ENCODE assay signal across 16 cellular contexts in genomic region chr3:33076952-33077351, GRCh38. TPM values are rescaled to one million over a fixed set of nuclear protein-coding genes. Genes with fewer than 3 reads are reported as not detected.
DNase-seq lines count a peak whose midpoint lies in the region; ATAC-seq, FAIRE-seq and TF ChIP-seq lines count a peak whose summit lies in the region.
"Had no signal": no experiment of that assay in that cellular context is flagged by ENCODE, and none has a peak within 500 bp of the region (broad histone marks: within the 10 kb centered on the region; RNA-seq: fewer than 3 reads in every experiment).

No MANE protein-coding gene starts in this region.

- TF ChIP-seq CTCF in GM23338 (conservative IDR thresholded peaks at IDR 0.05; ENCODE audit: low read depth in 2 of 2), result no peak
- TF ChIP-seq CTCF in colonic mucosa (IDR thresholded peaks at IDR 0.05), result no peak

- DNase-seq in GM23338 (ENCODE audit: low spot score) (no peak), colonic mucosa (peak; percentile 3), left lobe of liver (ENCODE audit: low spot score) (peak; percentile 21), frontal cortex (ENCODE audit: low spot score in 2 of 2) (no peak), mesenteric fat pad (ENCODE audit: low spot score) (no peak)
- DNase-seq in activated CD4-positive, alpha-beta T cell treated with anti-CD3 and anti-CD28 coated beads, Interleukin-2, amount 50 U/mL, for 4 hours, result no peak
- DNase-seq: Caco-2; CD8-positive, alpha-beta memory T cell; DND-41; GF-D8; GOT3; H9; IMR-90 had no signal

- no peak overlapping the region for H3K4me3 ChIP-seq in GM23338
- H3K4me3 ChIP-seq in colonic mucosa, result no peak overlapping the region

- H4K20me1 ChIP-seq in GM23338 (replicated peaks; ENCODE audit: insufficient read depth), result peaks cover 12% of the 10 kb centered on the region

- no peaks in the 10 kb centered on the region for H3F3A ChIP-seq in GM23338 (replicated peaks; ENCODE audit: low read depth)

- H3K4me2 ChIP-seq in GM23338, result no peak overlapping the region

- H3K9me2 ChIP-seq in GM23338 (ENCODE audit: insufficient read depth), result no peaks in the 10 kb centered on the region

- no peak overlapping the region for H3K9ac ChIP-seq in colonic mucosa (ENCODE audit: low read depth in 2 of 2, low read length in 2 of 2)

- no peaks in the 10 kb centered on the region for H3K27me3 ChIP-seq in GM23338 (ENCODE audit: insufficient read depth)
- no peaks in the 10 kb centered on the region for H3K27me3 ChIP-seq in colonic mucosa

- H3K27me3 Mint-ChIP-seq in GM23338 (ENCODE audit: insufficient read depth, low read depth, poor library complexity), result peaks cover 6% of the 10 kb centered on the region
- no peaks in the 10 kb centered on the region for H3K27me3 Mint-ChIP-seq in stimulated activated memory B cell treated with anti-CD40 and anti-IgM and Interleukin-4, amounts not matched to agents 10 μg/mL and 1 μg/mL and 100 μg/mL, for 72 hours
- H3K27me3 Mint-ChIP-seq: CD8-positive, alpha-beta memory T cell had no signal

- H3K4me1 ChIP-seq in GM23338 (ENCODE audit: insufficient read depth) (no peaks in the 10 kb centered on the region), colonic mucosa (no peaks in the 10 kb centered on the region)

- no peak overlapping the region for H3K4me3 Mint-ChIP-seq in GM23338
- H3K4me3 Mint-ChIP-seq in stimulated activated memory B cell treated with anti-CD40 and anti-IgM and Interleukin-4, amounts not matched to agents 10 μg/mL and 1 μg/mL and 100 μg/mL, for 72 hours, result no peak overlapping the region
- H3K4me3 Mint-ChIP-seq: CD14-positive monocyte; CD8-positive, alpha-beta memory T cell; H9 had no signal

- H3K27ac ChIP-seq in GM23338 (ENCODE audit: low read depth), result 0 out of 2 replicates have a peak overlapping the region, but pooled peaks have one; percentile 19
- no peak overlapping the region for H3K27ac ChIP-seq in colonic mucosa

- no peaks in the 10 kb centered on the region for H3K9me3 ChIP-seq in colonic mucosa
- H3K9me3 ChIP-seq: Caco-2 had no signal

- ATAC-seq in GM23338 (no peak), left lobe of liver (no peak)
- no peak for ATAC-seq in stimulated activated memory B cell treated with anti-CD40 and anti-IgM and Interleukin-4, amounts not matched to agents 10 μg/mL and 1 μg/mL and 100 μg/mL, for 72 hours

- no peak overlapping the region for H2AFZ ChIP-seq in GM23338

- no peak overlapping the region for H3K27ac Mint-ChIP-seq in GM23338
- peak overlapping the region; percentile 31 for H3K27ac Mint-ChIP-seq in stimulated activated memory B cell treated with anti-CD40 and anti-IgM and Interleukin-4, amounts not matched to agents 10 μg/mL and 1 μg/mL and 100 μg/mL, for 72 hours
- H3K27ac Mint-ChIP-seq: H9 had no signal

- H3K36me3 Mint-ChIP-seq in GM23338 (ENCODE audit: low read depth), result peaks cover 6% of the 10 kb centered on the region; the same call in 1 of the 3 replicates
- H3K36me3 Mint-ChIP-seq in stimulated activated memory B cell treated with anti-CD40 and anti-IgM and Interleukin-4, amounts not matched to agents 10 μg/mL and 1 μg/mL and 100 μg/mL, for 72 hours, result peaks cover 24% of the 10 kb centered on the region

- intact Hi-C loops in colonic mucosa (cut with DNase I), result no loop called here

- H3K79me2 ChIP-seq in GM23338 (replicated peaks; ENCODE audit: insufficient read depth), result peaks cover 11% of the 10 kb centered on the region; the same call in 1 of the 2 replicates

- no peaks in the 10 kb centered on the region for H3K9me3 Mint-ChIP-seq in GM23338
- H3K9me3 Mint-ChIP-seq in stimulated activated memory B cell treated with anti-CD40 and anti-IgM and Interleukin-4, amounts not matched to agents 10 μg/mL and 1 μg/mL and 100 μg/mL, for 72 hours, result no peaks in the 10 kb centered on the region
- H3K9me3 Mint-ChIP-seq: CD8-positive, alpha-beta memory T cell; H9 had no signal

- FAIRE-seq in frontal cortex (lab: Jason Lieb, UNC), result no peak
- FAIRE-seq: A204.1 had no signal

- H3K4me1 Mint-ChIP-seq in GM23338, result peaks cover 9% of the 10 kb centered on the region
- H3K4me1 Mint-ChIP-seq in stimulated activated memory B cell treated with anti-CD40 and anti-IgM and Interleukin-4, amounts not matched to agents 10 μg/mL and 1 μg/mL and 100 μg/mL, for 72 hours, result peaks cover 47% of the 10 kb centered on the region

- no peaks in the 10 kb centered on the region for H3K36me3 ChIP-seq in GM23338 (ENCODE audit: insufficient read depth)
- H3K36me3 ChIP-seq in colonic mucosa, result no peaks in the 10 kb centered on the region

TF ChIP-seq in GM23338, 12 proteins besides CTCF, POLR2A, EP300 and RAD21 (continues in another document):
- TF ChIP-seq EZH2 (IDR thresholded peaks at IDR 0.05; ENCODE audit: low read depth, unreplicated experiment) (no peak), JUNB (IDR thresholded peaks at IDR 0.05; ENCODE audit: unreplicated experiment) (no peak), POLR2AphosphoS5 (IDR thresholded peaks at IDR 0.05; ENCODE audit: low read depth) (no peak), ETS1 (IDR thresholded peaks at IDR 0.05) (no peak), CREB1 (CRISPR knock-in tag; IDR thresholded peaks at IDR 0.05; ENCODE audit: low read depth) (no peak), STAT1 (IDR thresholded peaks at IDR 0.05; ENCODE audit: unreplicated experiment) (no peak), ZNF331 (CRISPR knock-in tag; IDR thresholded peaks at IDR 0.05; ENCODE audit: low read depth) (no peak), REST (IDR thresholded peaks at IDR 0.05; ENCODE audit: unreplicated experiment) (no peak), NANOG (IDR thresholded peaks at IDR 0.05; ENCODE audit: borderline replicate concordance) (no peak), EZH2phosphoT487 (IDR thresholded peaks at IDR 0.05; ENCODE audit: unreplicated experiment) (no peak)

RNA-seq across cellular contexts. Expression of gene GLB1, which starts 20.0 kb away (rescaled TPM):
- 67.3 and 68.7 TPM in 2 replicates for total RNA-seq in GM23338 (2014; rRNA removed; shearing (Covaris generic))
- polyA plus RNA-seq in GM23338 (2016; fragmentation: Nextera tagmentation; extraction: Ambion mirVana), result 23.4 and 26.3 TPM in 2 replicates
- total RNA-seq in colonic mucosa (10 to 100 TPM; 75.0 to 93.8 TPM), left lobe of liver (51.5 TPM), frontal cortex (11.4 TPM), mesenteric fat pad (56.5 TPM)

RNA-seq across cellular contexts. Expression of gene TMPPE, which starts 20.0 kb away (rescaled TPM):
- 7.2 and 7.5 TPM in 2 replicates for total RNA-seq in GM23338 (2014; rRNA removed; shearing (Covaris generic))
- 0.92 and 1.0 TPM in 2 replicates for polyA plus RNA-seq in GM23338 (2016; fragmentation: Nextera tagmentation; extraction: Ambion mirVana)
- total RNA-seq in colonic mucosa, result 10 to 100 TPM; 10.9 to 14.6 TPM
- 3.8 TPM for total RNA-seq in left lobe of liver
- 2.9 TPM for total RNA-seq in frontal cortex
- 9.9 TPM for total RNA-seq in mesenteric fat pad

RNA-seq across cellular contexts. Expression of gene CRTAP, which starts 36.9 kb away (rescaled TPM):
- total RNA-seq in GM23338 (2014; rRNA removed; shearing (Covaris generic)), result 185 and 210 TPM in 2 replicates
- 71.9 and 75.3 TPM in 2 replicates for polyA plus RNA-seq in GM23338 (2016; fragmentation: Nextera tagmentation; extraction: Ambion mirVana)
- total RNA-seq in colonic mucosa, result 100 to 1,000 TPM in 1 of 2 donors, 10 to 100 TPM in 1; 92.7 to 101 TPM
- 42.0 TPM for total RNA-seq in left lobe of liver
- total RNA-seq in frontal cortex, result 9.8 TPM
- 371 TPM for total RNA-seq in mesenteric fat pad

Comparison
In these comparisons a context has a peak if more than half of its experiments do, and no peak if none do; other contexts are left out.
1. DNase-seq: peak in colonic mucosa (single experiment) and left lobe of liver (single experiment); none in GM23338 (single experiment), frontal cortex (0 of 2), activated CD4-positive, alpha-beta T cell treated with anti-CD3 and anti-CD28 coated beads, Interleukin-2, amount 50 U/mL, for 4 hours (0 of 2) and mesenteric fat pad (single experiment).